8 cellular contexts compared by ENCODE assay signal in genomic region chr12:125340791-125341190, GRCh38.
DNase-seq lines count a peak whose midpoint lies in the region; ATAC-seq and TF ChIP-seq lines count a peak whose summit lies in the region.

No MANE protein-coding gene starts in this region.

- POLR2A ChIA-PET in GM10248 (lab: Yijun Ruan, JAX): no interaction called here

- CTCF ChIA-PET in GM10248 (lab: Yijun Ruan, JAX): interaction anchor here (1.0 kb wide), 1 partner anchor 9 kb away, joined by 6 read pairs; no protein-coding TSS in a partner anchor

- no peaks in the 10 kb centered on the region for H3K9me3 Mint-ChIP-seq in CD14-positive monocyte

- H3K27ac Mint-ChIP-seq in CD14-positive monocyte: no peak overlapping the region

- no peaks in the 10 kb centered on the region for H3K36me3 Mint-ChIP-seq in CD14-positive monocyte

- no peaks in the 10 kb centered on the region for H3K4me1 ChIP-seq in lower lobe of right lung

- peaks cover 2 to 12% (median 11%) of the 10 kb centered on the region in 3 donors for H3K27me3 Mint-ChIP-seq in CD14-positive monocyte (ENCODE audit: low read depth in 3 of 3)

- no peaks in the 10 kb centered on the region for H3K36me3 ChIP-seq in lower lobe of right lung

- H3K4me1 Mint-ChIP-seq in CD14-positive monocyte: no peaks in the 10 kb centered on the region

- no peaks in the 10 kb centered on the region for H3K9me3 ChIP-seq in lower lobe of right lung

- no peak overlapping the region for H3K4me3 Mint-ChIP-seq in CD14-positive monocyte

- intact Hi-C loops in lower lobe of right lung (cut with DNase I) (no loop called here), CD14-positive monocyte (cut with micrococcal nuclease) (no loop called here)

- DNase-seq in AG08396 (ENCODE audit: low spot score) (peak; percentile 14), NCI-H2196 (lab: John Stamatoyannopoulos, UW; ENCODE audit: unreplicated experiment) (peak; percentile 82), dermis blood vessel endothelial cell (peak; percentile 70), lower lobe of right lung (no peak), CD14-positive monocyte (ENCODE audit: low spot score) (no peak), NCI-H187 treated with DMSO at 0.1 percent for 48 hours (lab: John Stamatoyannopoulos, UW) (no peak), NCI-H146 (lab: John Stamatoyannopoulos, UW) (no peak), GM10248 (ENCODE audit: extremely low spot score) (no peak)

- H3K27ac ChIP-seq in lower lobe of right lung: no peak overlapping the region

- H3K4me3 ChIP-seq in lower lobe of right lung: no peak overlapping the region

- TF ChIP-seq CTCF in lower lobe of right lung (IDR thresholded peaks at IDR 0.05): no peak
- TF ChIP-seq CTCF in CD14-positive monocyte (IDR thresholded peaks at IDR 0.05): no peak
- no peak for TF ChIP-seq CTCF in GM10248 (IDR thresholded peaks at IDR 0.05; ENCODE audit: control extremely low read depth, extremely low read depth, low read depth, missing control alignments)

- no peaks in the 10 kb centered on the region for H3K27me3 ChIP-seq in lower lobe of right lung (ENCODE audit: low read depth)

- ATAC-seq in lower lobe of right lung: peak; percentile 49 to 61

Comparison
In these comparisons a context has a peak if more than half of its experiments do, and no peak if none do; other contexts are left out.
1. DNase-seq: peak in AG08396 (single experiment), NCI-H2196 (single experiment) and dermis blood vessel endothelial cell (single experiment); none in lower lobe of right lung (single experiment), CD14-positive monocyte (single experiment), NCI-H187 treated with DMSO at 0.1 percent for 48 hours (single experiment), NCI-H146 (single experiment) and GM10248 (single experiment).